ENCODE assay signal across 8 cellular contexts in genomic region chr12:26936559-26937442, GRCh38. TPM values are rescaled to one million over a fixed set of nuclear protein-coding genes. Genes with fewer than 3 reads are reported as not detected.
DNase-seq lines count a peak whose midpoint lies in the region; ATAC-seq, FAIRE-seq and TF ChIP-seq lines count a peak whose summit lies in the region.

No MANE protein-coding gene starts in this region.

- H3K9ac ChIP-seq in keratinocyte (ENCODE audit: control insufficient read depth, extremely low read depth, insufficient read depth, low read length) = peak overlapping the region; percentile 97

- POLR2A ChIA-PET in A673 (lab: Charles Lee; ENCODE audit: low non-redundant PET) = no interaction called here

- H3K27me3 Mint-ChIP-seq in activated naive CD4-positive, alpha-beta T cell treated with anti-CD3 and anti-CD28 coated beads, Interleukin-2, amount 10 ng/mL, durations not matched to agents 7 days and 5 days = no peaks in the 10 kb centered on the region

- H3K27me3 ChIP-seq in A673 (replicated peaks; ENCODE audit: insufficient read depth, low read depth, low read length, poor library complexity) (no peaks in the 10 kb centered on the region), HAP-1 (ENCODE audit: low read depth) (no peaks in the 10 kb centered on the region), keratinocyte (ENCODE audit: control insufficient read depth, extremely low read depth, insufficient read depth, low read length) (no peaks in the 10 kb centered on the region), testis (no peaks in the 10 kb centered on the region)

- 6 to 8% methylated on average over 8 of the region's 8 CpGs for WGBS in testis, 2 donors

- dilution Hi-C loops in keratinocyte (cut with MboI; ENCODE audit: extremely low pct_ligation_motif_present, low sequenced_read_pairs) = no loop called here

- CTCF ChIA-PET in A673 (lab: Charles Lee) = no interaction called here
- CTCF ChIA-PET in activated naive CD4-positive, alpha-beta T cell treated with anti-CD3 and anti-CD28 coated beads, Interleukin-2, amount 10 ng/mL, durations not matched to agents 7 days and 5 days (lab: Charles Lee) = interaction anchor here (0.8 to 1.2 kb wide), 2 partner anchors 52 to 79 kb away, joined by 3 read pairs; no protein-coding TSS in a partner anchor

- H3K4me2 ChIP-seq in keratinocyte (ENCODE audit: control insufficient read depth, extremely low read depth, insufficient read depth, low read depth, low read length) = peak overlapping the region; percentile 80

- no peak for DNase-seq in A673 (ENCODE audit: low spot score)
- DNase-seq in HAP-1 (ENCODE audit: low spot score in 2 of 2) = peak in 1 of 2 experiments; percentile 15
- peak; percentile 30 for DNase-seq in activated naive CD4-positive, alpha-beta T cell treated with anti-CD3 and anti-CD28 coated beads, Interleukin-2, amount 10 ng/mL, durations not matched to agents 7 days and 5 days
- DNase-seq in keratinocyte (ENCODE audit: low read depth, low spot score) = no peak
- no peak for DNase-seq in testis
- DNase-seq in cortex of kidney (lab: John Stamatoyannopoulos, UW) = no peak
- DNase-seq in posterior vena cava (ENCODE audit: low spot score) = no peak

- H3K4me3 ChIP-seq in A673 (ENCODE audit: low read depth, low read length, poor library complexity, severe bottlenecking) (peak overlapping the region; percentile 79), HAP-1 (peak overlapping the region; percentile 93), keratinocyte (ENCODE audit: control insufficient read depth in 2 of 3, extremely low read depth in 1 of 3, insufficient read depth in 2 of 3, low read depth in 1 of 3, low read length in 3 of 3) (peak overlapping the region; percentile 96 to 100 (median 97)), testis (peak overlapping the region; percentile 85 to 99)

- peak overlapping the region; percentile 99 for H3K27ac Mint-ChIP-seq in activated naive CD4-positive, alpha-beta T cell treated with anti-CD3 and anti-CD28 coated beads, Interleukin-2, amount 10 ng/mL, durations not matched to agents 7 days and 5 days

- no peak for FAIRE-seq in keratinocyte (lab: Jason Lieb, UNC)

- no peaks in the 10 kb centered on the region for H3K9me1 ChIP-seq in keratinocyte (ENCODE audit: control insufficient read depth, extremely low read depth, insufficient read depth, low read length)

- H3K79me2 ChIP-seq in keratinocyte (ENCODE audit: control insufficient read depth, insufficient read depth, low read length) = peaks cover 66% of the 10 kb centered on the region

- BruUV-seq in A673 (replicated peaks; lab: Mats Ljungman, UMichigan) = no TSS peak

- intact Hi-C loops in A673 (cut with micrococcal nuclease; ENCODE audit: unreplicated experiment) (loop anchor here (5.0 kb wide), 1 partner anchor 76 kb away; the partner anchor contains the start of gene TM7SF3), testis (cut with DNase I; ENCODE audit: low total_unique reads) (no loop called here), posterior vena cava (cut with DNase I) (loop anchor here in 1 of 2 donors (5.0 kb wide), 1 partner anchor 76 kb away; the partner anchor contains the start of gene TM7SF3)

- H3K27ac ChIP-seq in A673 (ENCODE audit: low read depth, low read length, poor library complexity, severe bottlenecking) = peak overlapping the region; percentile 93
- H3K27ac ChIP-seq in keratinocyte (ENCODE audit: control insufficient read depth, insufficient read depth, low read length) = peak overlapping the region; percentile 93
- H3K27ac ChIP-seq in testis = peak overlapping the region; percentile 99

- H2AFZ ChIP-seq in keratinocyte (ENCODE audit: control insufficient read depth, low read length) = peak overlapping the region; percentile 8

- in situ Hi-C loops in HAP-1 (cut with MboI; ENCODE audit: low sequenced_read_pairs) = no loop called here

- TF ChIP-seq CTCF in A673 (conservative IDR thresholded peaks at IDR 0.05; ENCODE audit: low read depth, low read length) (no peak), keratinocyte (optimal IDR thresholded peaks at IDR 0.05 in 1 of 3, IDR thresholded peaks at IDR 0.05 in 1 of 3, conservative IDR thresholded peaks at IDR 0.05 in 1 of 3; ENCODE audit: extremely low read depth in 1 of 3, insufficient read depth in 2 of 3, low read length in 3 of 3) (no peak), testis (IDR thresholded peaks at IDR 0.05) (no peak)

- peaks cover 53% of the 10 kb centered on the region for H3K4me1 Mint-ChIP-seq in activated naive CD4-positive, alpha-beta T cell treated with anti-CD3 and anti-CD28 coated beads, Interleukin-2, amount 10 ng/mL, durations not matched to agents 7 days and 5 days

- no peak for ATAC-seq in HG02588 (IDR thresholded peaks at IDR 0.05; ENCODE audit: unreplicated experiment)

- TF ChIP-seq POLR2A in testis (IDR thresholded peaks at IDR 0.05) = no peak

- H3K9me3 ChIP-seq in A673 (ENCODE audit: low read depth, low read length, poor library complexity, severe bottlenecking) (no peaks in the 10 kb centered on the region), HAP-1 (no peaks in the 10 kb centered on the region), keratinocyte (ENCODE audit: control insufficient read depth, low read depth, low read length) (no peaks in the 10 kb centered on the region), testis (no peaks in the 10 kb centered on the region)

- H3K4me1 ChIP-seq in A673 (ENCODE audit: insufficient read depth, low read length, poor library complexity, severe bottlenecking) (peaks cover 19% of the 10 kb centered on the region), HAP-1 (peaks cover 10% of the 10 kb centered on the region), keratinocyte (ENCODE audit: control insufficient read depth, extremely low read depth, insufficient read depth, low read length) (peaks cover 17% of the 10 kb centered on the region), testis (peaks cover 27% of the 10 kb centered on the region)

- H3K36me3 Mint-ChIP-seq in activated naive CD4-positive, alpha-beta T cell treated with anti-CD3 and anti-CD28 coated beads, Interleukin-2, amount 10 ng/mL, durations not matched to agents 7 days and 5 days = peaks cover 42% of the 10 kb centered on the region

- H3K9me3 Mint-ChIP-seq in activated naive CD4-positive, alpha-beta T cell treated with anti-CD3 and anti-CD28 coated beads, Interleukin-2, amount 10 ng/mL, durations not matched to agents 7 days and 5 days = no peaks in the 10 kb centered on the region

- H3K36me3 ChIP-seq in A673 (ENCODE audit: insufficient read depth, low read length, poor library complexity, severe bottlenecking) (peaks cover 5% of the 10 kb centered on the region), HAP-1 (replicated peaks) (peaks cover 3% of the 10 kb centered on the region; the same call in 1 of the 2 replicates), keratinocyte (ENCODE audit: control insufficient read depth in 2 of 2, extremely low read depth in 1 of 2, insufficient read depth in 2 of 2, low read length in 2 of 2) (peaks cover 4 to 6% of the 10 kb centered on the region in 2 experiments), testis (ENCODE audit: low read depth, missing control alignments) (no peaks in the 10 kb centered on the region)

- H4K20me1 ChIP-seq in keratinocyte (ENCODE audit: control insufficient read depth, extremely low read depth, insufficient read depth, low read length) = no peaks in the 10 kb centered on the region

- peak overlapping the region; percentile 89 for H3K4me3 Mint-ChIP-seq in activated naive CD4-positive, alpha-beta T cell treated with anti-CD3 and anti-CD28 coated beads, Interleukin-2, amount 10 ng/mL, durations not matched to agents 7 days and 5 days

RNA-seq across cellular contexts. Expression of gene INTS13, which starts 1.0 kb away (rescaled TPM):
- total RNA-seq in A673 (2021) (39.9 and 51.0 TPM in 2 replicates), testis (10 to 100 TPM; 18.2 to 25.2 TPM), posterior vena cava (10 to 100 TPM; 15.1 to 23.0 TPM)
- polyA plus RNA-seq in keratinocyte (18.6 to 38.7 TPM (median 19.5 TPM) in 3 replicates), testis (ENCODE audit: insufficient read depth, low read depth, low replicate concordance) (20.1 TPM)
- polyA plus RNA-seq in keratinocyte (2011; ENCODE audit: low read depth) = 73.5 TPM
- polyA plus RNA-seq in keratinocyte (2011; cell fraction: cytosol; rRNA removed) = 25.4 and 42.6 TPM in 2 replicates
- polyA plus RNA-seq in keratinocyte (2011; cell fraction: nucleus; rRNA removed) = 17.3 and 26.1 TPM in 2 replicates
- 20.5 and 26.3 TPM in 2 replicates for polyA plus RNA-seq in keratinocyte (2012; ENCODE audit: low replicate concordance)
- 17.3 to 45.2 TPM (median 17.6 TPM) in 3 replicates for polyA minus RNA-seq in keratinocyte
- polyA minus RNA-seq in keratinocyte (2011; cell fraction: cytosol; rRNA and poly(A)+ RNA removed) = 49.9 TPM
- polyA minus RNA-seq in keratinocyte (2011; cell fraction: nucleus; rRNA and poly(A)+ RNA removed) = 10.2 and 27.5 TPM in 2 replicates

RNA-seq across cellular contexts. Expression of gene FGFR1OP2, which starts 1.5 kb away (rescaled TPM):
- total RNA-seq in A673 (2021) = 40.3 and 42.3 TPM in 2 replicates
- polyA plus RNA-seq in keratinocyte = 17.6 to 34.9 TPM (median 21.4 TPM) in 3 replicates
- polyA plus RNA-seq in keratinocyte (2011; ENCODE audit: low read depth) = 48.9 TPM
- polyA plus RNA-seq in keratinocyte (2011; cell fraction: cytosol; rRNA removed) = 15.3 and 23.8 TPM in 2 replicates
- polyA plus RNA-seq in keratinocyte (2011; cell fraction: nucleus; rRNA removed) = 15.7 and 20.8 TPM in 2 replicates
- 24.5 and 25.5 TPM in 2 replicates for polyA plus RNA-seq in keratinocyte (2012; ENCODE audit: low replicate concordance)
- 5.9 to 27.6 TPM (median 10.5 TPM) in 3 replicates for polyA minus RNA-seq in keratinocyte
- 30.3 TPM for polyA minus RNA-seq in keratinocyte (2011; cell fraction: cytosol; rRNA and poly(A)+ RNA removed)
- polyA minus RNA-seq in keratinocyte (2011; cell fraction: nucleus; rRNA and poly(A)+ RNA removed) = 10.9 and 13.7 TPM in 2 replicates
- total RNA-seq in testis = 100 to 1,000 TPM; 102 to 103 TPM
- 30.5 TPM for polyA plus RNA-seq in testis (ENCODE audit: insufficient read depth, low read depth, low replicate concordance)
- total RNA-seq in posterior vena cava = 10 to 100 TPM; 46.1 to 48.6 TPM
